ENCODE assay signal across 15 cellular contexts in the genomic region with DNA sequence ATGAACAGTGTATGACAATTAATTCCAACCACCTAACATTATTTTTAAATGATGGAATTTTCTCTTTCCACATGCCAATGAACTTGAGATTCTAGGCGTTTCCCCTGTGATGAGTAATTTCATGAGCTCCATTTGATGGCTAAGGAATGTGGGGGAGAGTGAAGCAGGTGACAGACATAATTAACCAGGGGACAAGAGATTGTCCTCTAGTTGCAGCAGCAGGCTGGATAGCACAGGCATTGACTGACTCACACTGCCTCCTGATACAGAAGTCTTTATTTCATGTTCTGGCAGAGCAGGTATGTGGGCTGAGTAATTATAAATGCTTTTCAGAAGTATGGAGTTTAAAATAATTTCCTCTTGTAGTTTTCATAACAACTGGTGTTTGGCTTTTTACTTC.
DNase-seq lines count a peak whose midpoint lies in the region; ATAC-seq and TF ChIP-seq lines count a peak whose summit lies in the region.
"Had no signal": no experiment of that assay in that cellular context is flagged by ENCODE, and none has a peak within 500 bp of the region (broad histone marks: within the 10 kb centered on the region; RNA-seq: fewer than 3 reads in every experiment).

No MANE protein-coding gene starts in this region.

- intact Hi-C loops in stomach (cut with DNase I; ENCODE audit: low total_unique reads): no loop called here

- no peak for ATAC-seq in natural killer cell treated with Interleukin-12 subunit alpha and Interleukin-12 subunit beta and Interleukin-15 and Interleukin-18, amount 100 ng/mL, for 72 hours

- H3K27me3 ChIP-seq in stomach: peaks cover 0 to 5% (median 0%) of the 10 kb centered on the region in 3 donors

- DNase-seq in Caki2 (ENCODE audit: low read depth) (peak; percentile 76), NCI-H69 (lab: John Stamatoyannopoulos, UW) (peak; percentile 27), epithelial cell of esophagus (ENCODE audit: low read depth) (peak; percentile 87), NCI-H128 (lab: John Stamatoyannopoulos, UW; ENCODE audit: unreplicated experiment) (no peak), NCI-H526 treated with DMSO at 0.1 percent for 48 hours (lab: John Stamatoyannopoulos, UW) (no peak), stomach (no peak)
- no peak for DNase-seq in natural killer cell treated with Interleukin-12 subunit alpha and Interleukin-12 subunit beta and Interleukin-15 and Interleukin-18, amount 100 ng/mL, for 72 hours (ENCODE audit: low spot score)
- DNase-seq in effector CD8-positive, alpha-beta T cell (lab: John Stamatoyannopoulos, UW): no peak
- DNase-seq: activated T-cell treated with anti-CD3 and anti-CD28 coated beads, Interleukin-2, amount 50 U/mL, for 1 hour; AML-193; amniotic stem cell; dermis blood vessel endothelial cell; DMS79; NCI-H345 had no signal

- H3K4me1 Mint-ChIP-seq in natural killer cell treated with Interleukin-12 subunit alpha and Interleukin-12 subunit beta and Interleukin-15 and Interleukin-18, amount 100 ng/mL, for 72 hours (ENCODE audit: low read depth in 2 of 2): peaks cover 62 to 65% of the 10 kb centered on the region in 2 donors

- WGBS in stomach, 5 donors: 75 to 89% (median 85%) methylated on average over 1 of the region's 1 CpG

- no peak overlapping the region for H3K4me3 Mint-ChIP-seq in natural killer cell treated with Interleukin-12 subunit alpha and Interleukin-12 subunit beta and Interleukin-15 and Interleukin-18, amount 100 ng/mL, for 72 hours

- TF ChIP-seq CTCF in epithelial cell of esophagus (IDR thresholded peaks at IDR 0.05; ENCODE audit: insufficient read depth, low read depth, low read length, missing control alignments) (no peak), stomach (IDR thresholded peaks at IDR 0.05) (no peak)

- H3K4me1 ChIP-seq in stomach: peaks cover 0 to 16% (median 4%) of the 10 kb centered on the region in 4 donors

- in situ Hi-C loops in Caki2 (cut with HindIII; ENCODE audit: low pct_unique_long_range_greater_than_20kb, low sequenced_read_pairs): no loop called here

- no peaks in the 10 kb centered on the region for H3K9me3 ChIP-seq in stomach
- H3K9me3 ChIP-seq: thoracic aorta had no signal

- no peak overlapping the region for H3K4me3 ChIP-seq in epithelial cell of esophagus (ENCODE audit: low read length)
- H3K4me3 ChIP-seq in stomach: no peak overlapping the region
- H3K4me3 ChIP-seq: thoracic aorta had no signal

- H3K27me3 Mint-ChIP-seq in natural killer cell treated with Interleukin-12 subunit alpha and Interleukin-12 subunit beta and Interleukin-15 and Interleukin-18, amount 100 ng/mL, for 72 hours: no peaks in the 10 kb centered on the region

- peaks cover 16% of the 10 kb centered on the region for H3K36me3 Mint-ChIP-seq in natural killer cell treated with Interleukin-12 subunit alpha and Interleukin-12 subunit beta and Interleukin-15 and Interleukin-18, amount 100 ng/mL, for 72 hours

- H3K9me3 Mint-ChIP-seq in natural killer cell treated with Interleukin-12 subunit alpha and Interleukin-12 subunit beta and Interleukin-15 and Interleukin-18, amount 100 ng/mL, for 72 hours: no peaks in the 10 kb centered on the region

- no peak for TF ChIP-seq EP300 in stomach (IDR thresholded peaks at IDR 0.05)

- no peak overlapping the region for H3K27ac ChIP-seq in stomach
- H3K27ac ChIP-seq: thoracic aorta had no signal

- H3K36me3 ChIP-seq in stomach: no peaks in the 10 kb centered on the region
- H3K36me3 ChIP-seq: thoracic aorta had no signal

- no peak for TF ChIP-seq POLR2A in stomach (IDR thresholded peaks at IDR 0.05)

- peak overlapping the region; percentile 56 to 96 for H3K27ac Mint-ChIP-seq in natural killer cell treated with Interleukin-12 subunit alpha and Interleukin-12 subunit beta and Interleukin-15 and Interleukin-18, amount 100 ng/mL, for 72 hours

Comparison
In these comparisons a context has a peak if more than half of its experiments do, and no peak if none do; other contexts are left out.
1. DNase-seq: peak in Caki2 (single experiment), NCI-H69 (single experiment) and epithelial cell of esophagus (single experiment); none in natural killer cell treated with Interleukin-12 subunit alpha and Interleukin-12 subunit beta and Interleukin-15 and Interleukin-18, amount 100 ng/mL, for 72 hours (single experiment), effector CD8-positive, alpha-beta T cell (single experiment), NCI-H128 (single experiment), NCI-H526 treated with DMSO at 0.1 percent for 48 hours (single experiment) and stomach (single experiment).